8 cellular contexts compared by ENCODE assay signal in genomic region chr11:65354265-65355012, GRCh38. TPM values are rescaled to one million over a fixed set of nuclear protein-coding genes. Genes with fewer than 3 reads are reported as not detected.
DNase-seq lines count a peak whose midpoint lies in the region; ATAC-seq and TF ChIP-seq lines count a peak whose summit lies in the region.

Gene TIGD3, plus strand, starts transcription at chr11:65354751. Its CDS starts 1,058 bp downstream, at chr11:65355809.

- peak; percentile 91 to 98 (median 96) for DNase-seq in CD4-positive, alpha-beta T cell
- DNase-seq in HL-60 (ENCODE audit: low read depth in 1 of 2, low spot score in 1 of 2) (peak; percentile 89 to 95), NCI-H82 treated with DMSO at 0.1 percent for 48 hours (lab: John Stamatoyannopoulos, UW; ENCODE audit: unreplicated experiment) (peak; percentile 86), ecto neural progenitor cell (ENCODE audit: low spot score) (peak; percentile 98), lung (ENCODE audit: low spot score) (peak; percentile 97)
- DNase-seq in activated CD4-positive, alpha-beta memory T cell treated with anti-CD3 and anti-CD28 coated beads, Interleukin-2, amount 10 ng/mL, durations not matched to agents 7 days and 5 days: peak; percentile 96
- DNase-seq in stimulated activated CD4-positive, alpha-beta T cell treated with anti-CD3 and anti-CD28 coated beads, TNF-alpha, amount 100 ng/mL, for 1 hour (ENCODE audit: low read depth in 3 of 3, low spot score in 1 of 3): peak; percentile 92 to 96 (median 92)

- H3K9me3 ChIP-seq in CD4-positive, alpha-beta T cell (ENCODE audit: control insufficient read depth, low read length): no peaks in the 10 kb centered on the region
- no peaks in the 10 kb centered on the region for H3K9me3 ChIP-seq in lung (ENCODE audit: control insufficient read depth in 2 of 2, insufficient read depth in 1 of 2, low read length in 1 of 2)

- H3K27ac ChIP-seq in CD4-positive, alpha-beta T cell (ENCODE audit: low read depth, low read length): no peak within 1 kb of the TSS
- H3K27ac ChIP-seq in HL-60 (replicated peaks): peak within 1 kb of the TSS; percentile 39; the same call in 1 of the 2 replicates
- H3K27ac ChIP-seq in lung (ENCODE audit: low read depth in 1 of 2, low read length in 1 of 2): peak within 1 kb of the TSS; percentile 63 to 86

- no peaks in the 10 kb centered on the region for H3K9me3 Mint-ChIP-seq in CD4-positive, alpha-beta T cell
- H3K9me3 Mint-ChIP-seq in activated CD4-positive, alpha-beta memory T cell treated with anti-CD3 and anti-CD28 coated beads, Interleukin-2, amount 10 ng/mL, durations not matched to agents 7 days and 5 days: no peaks in the 10 kb centered on the region

- POLR2A ChIA-PET in CD4-positive, alpha-beta T cell (lab: Charles Lee): interaction anchor here (0.9 to 3.0 kb wide), 7 partner anchors 10 to 222 kb away, joined by 3 to 19 read pairs (median 3); partner anchors contain the start of genes DPF2, EHBP1L1 and MALAT1
- POLR2A ChIA-PET in activated CD4-positive, alpha-beta memory T cell treated with anti-CD3 and anti-CD28 coated beads, Interleukin-2, amount 10 ng/mL, durations not matched to agents 7 days and 5 days (lab: Charles Lee): interaction anchor here (0.6 to 2.9 kb wide), 5 partner anchors 20 to 211 kb away, joined by 3 to 19 read pairs (median 8); partner anchors contain the start of genes DPF2 and MALAT1

- H3K4me3 ChIP-seq in HL-60 (replicated peaks; ENCODE audit: insufficient read depth, low read length) (peak within 1 kb of the TSS; percentile 67), lung (peak within 1 kb of the TSS; percentile 51)

- no peak for TF ChIP-seq CTCF in CD4-positive, alpha-beta T cell (IDR thresholded peaks at IDR 0.05)
- TF ChIP-seq CTCF in HL-60 (IDR thresholded peaks at IDR 0.05; ENCODE audit: insufficient read depth, low read length): no peak
- no peak for TF ChIP-seq CTCF in lung (IDR thresholded peaks at IDR 0.05; ENCODE audit: control extremely low read depth, extremely low read depth)

- H3K4me1 Mint-ChIP-seq in CD4-positive, alpha-beta T cell (ENCODE audit: low read depth): peaks cover 18% of the 10 kb centered on the region
- H3K4me1 Mint-ChIP-seq in activated CD4-positive, alpha-beta memory T cell treated with anti-CD3 and anti-CD28 coated beads, Interleukin-2, amount 10 ng/mL, durations not matched to agents 7 days and 5 days: peaks cover 17% of the 10 kb centered on the region

- intact Hi-C loops in CD4-positive, alpha-beta T cell (cut with DNase I, micrococcal nuclease): no loop called here

- no peaks in the 10 kb centered on the region for H3K27me3 Mint-ChIP-seq in CD4-positive, alpha-beta T cell
- peaks cover 8% of the 10 kb centered on the region for H3K27me3 Mint-ChIP-seq in activated CD4-positive, alpha-beta memory T cell treated with anti-CD3 and anti-CD28 coated beads, Interleukin-2, amount 10 ng/mL, durations not matched to agents 7 days and 5 days

- no peaks in the 10 kb centered on the region for H3K27me3 ChIP-seq in CD4-positive, alpha-beta T cell (ENCODE audit: control insufficient read depth, insufficient read depth, low read length)
- H3K27me3 ChIP-seq in HL-60 (ENCODE audit: insufficient read depth, poor library complexity, severe bottlenecking) (no peaks in the 10 kb centered on the region), lung (ENCODE audit: control insufficient read depth, insufficient read depth) (no peaks in the 10 kb centered on the region)

- CTCF ChIA-PET in CD4-positive, alpha-beta T cell (lab: Charles Lee): interaction anchor here (1.0 to 2.2 kb wide), 4 partner anchors 24 to 39 kb away, joined by 3 to 9 read pairs (median 4); partner anchors contain the start of gene SLC25A45
- CTCF ChIA-PET in activated CD4-positive, alpha-beta memory T cell treated with anti-CD3 and anti-CD28 coated beads, Interleukin-2, amount 10 ng/mL, durations not matched to agents 7 days and 5 days (lab: Charles Lee): interaction anchor here (0.9 to 13.2 kb wide), 2 partner anchors 20 to 62 kb away, joined by 5 to 117 read pairs; partner anchors contain the start of gene DPF2

- H3K4me1 ChIP-seq in lung (ENCODE audit: control insufficient read depth in 2 of 2, insufficient read depth in 2 of 2, low read length in 2 of 2): peaks cover 6 to 8% of the 10 kb centered on the region in 2 donors

- peaks cover 41% of the 10 kb centered on the region for H3K36me3 Mint-ChIP-seq in CD4-positive, alpha-beta T cell (ENCODE audit: low read depth)
- peaks cover 16% of the 10 kb centered on the region for H3K36me3 Mint-ChIP-seq in activated CD4-positive, alpha-beta memory T cell treated with anti-CD3 and anti-CD28 coated beads, Interleukin-2, amount 10 ng/mL, durations not matched to agents 7 days and 5 days (ENCODE audit: low read depth)

- H3K4me3 Mint-ChIP-seq in CD4-positive, alpha-beta T cell: peak within 1 kb of the TSS; percentile 97
- peak within 1 kb of the TSS; percentile 83 for H3K4me3 Mint-ChIP-seq in activated CD4-positive, alpha-beta memory T cell treated with anti-CD3 and anti-CD28 coated beads, Interleukin-2, amount 10 ng/mL, durations not matched to agents 7 days and 5 days

- WGBS in lung, 2 donors: 1% methylated on average over 64 to 79 of the region's 79 CpGs

- H3K36me3 ChIP-seq in lung (ENCODE audit: control insufficient read depth in 2 of 2, insufficient read depth in 2 of 2, low read length in 2 of 2): peaks cover 12 to 21% of the 10 kb centered on the region in 2 donors

- H3K27ac Mint-ChIP-seq in CD4-positive, alpha-beta T cell: peak within 1 kb of the TSS; percentile 79
- H3K27ac Mint-ChIP-seq in activated CD4-positive, alpha-beta memory T cell treated with anti-CD3 and anti-CD28 coated beads, Interleukin-2, amount 10 ng/mL, durations not matched to agents 7 days and 5 days: peak within 1 kb of the TSS; percentile 0

- peak; percentile 96 for ATAC-seq in CD4-positive, alpha-beta T cell (ENCODE audit: poor library complexity)
- ATAC-seq in GM19455 (IDR thresholded peaks at IDR 0.05; ENCODE audit: unreplicated experiment): peak; percentile 88
- peak; percentile 96 for ATAC-seq in lung (ENCODE audit: insufficient read depth, low FRiP score)

RNA-seq across cellular contexts. Expression of gene TIGD3, which starts in this region (rescaled TPM):
- total RNA-seq in CD4-positive, alpha-beta T cell: under 1 TPM; 0.73 to 0.85 TPM
- total RNA-seq in activated CD4-positive, alpha-beta memory T cell treated with anti-CD3 and anti-CD28 coated beads, Interleukin-2, amount 10 ng/mL, durations not matched to agents 7 days and 5 days: under 1 TPM; 0.58 to 0.88 TPM
- under 1 TPM in 1 of 2 donors, not detected in 1; 0.21 TPM for total RNA-seq in lung
- under 1 TPM; 0.24 to 0.27 TPM for polyA plus RNA-seq in lung

Comparison
In these comparisons a context has a peak if more than half of its experiments do, and no peak if none do; other contexts are left out.
1. Peak in DNase-seq and ATAC-seq in CD4-positive, alpha-beta T cell; RNA of the gene not detected or under 1 TPM.
2. Peak in DNase-seq in activated CD4-positive, alpha-beta memory T cell treated with anti-CD3 and anti-CD28 coated beads, Interleukin-2, amount 10 ng/mL, durations not matched to agents 7 days and 5 days; RNA of the gene not detected or under 1 TPM.
3. Peak in DNase-seq, ATAC-seq, H3K4me3 ChIP-seq and H3K27ac ChIP-seq in lung; RNA of the gene not detected or under 1 TPM.